ENCODE assay signal across 8 cellular contexts in genomic region chr11:12008790-12009616, GRCh38. TPM values are rescaled to one million over a fixed set of nuclear protein-coding genes. Genes with fewer than 3 reads are reported as not detected.
DNase-seq lines count a peak whose midpoint lies in the region; ATAC-seq, FAIRE-seq and TF ChIP-seq lines count a peak whose summit lies in the region.

No MANE protein-coding gene starts in this region.

- ATAC-seq in activated T-cell treated with anti-CD3 and anti-CD28 coated beads, Interleukin-2, amount 50 U/mL, for 4 hours = peak; percentile 57 to 58
- ATAC-seq in heart right ventricle = peak; percentile 73 to 87 (median 75)
- ATAC-seq in pancreas = peak; percentile 35 to 66 (median 60)
- ATAC-seq in GM18517 (IDR thresholded peaks at IDR 0.05; ENCODE audit: unreplicated experiment) = no peak
- no peak for ATAC-seq in HG02973 (IDR thresholded peaks at IDR 0.05; ENCODE audit: unreplicated experiment)

- peaks cover 14% of the 10 kb centered on the region for H3K4me1 Mint-ChIP-seq in activated T-cell treated with anti-CD3 and anti-CD28 coated beads, Interleukin-2, amount 50 U/mL, for 4 hours (ENCODE audit: low read depth)
- peaks cover 14% of the 10 kb centered on the region for H3K4me1 Mint-ChIP-seq in activated naive CD8-positive, alpha-beta T cell (ENCODE audit: low read depth)

- H3K27me3 Mint-ChIP-seq in activated T-cell treated with anti-CD3 and anti-CD28 coated beads, Interleukin-2, amount 50 U/mL, for 4 hours (ENCODE audit: low read depth) = peaks cover 71% of the 10 kb centered on the region
- H3K27me3 Mint-ChIP-seq in activated naive CD8-positive, alpha-beta T cell = peaks cover 53% of the 10 kb centered on the region

- intact Hi-C loops in heart right ventricle (cut with DNase I) (loop anchor here in 1 of 10 donors (5.0 kb wide), 1 partner anchor 42 kb away; no protein-coding TSS in a partner anchor), pancreas (cut with DNase I) (no loop called here)

- H3K27ac Mint-ChIP-seq in activated naive CD8-positive, alpha-beta T cell = no peak overlapping the region

- peaks cover 0 to 69% (median 7%) of the 10 kb centered on the region in 7 donors for H3K27me3 ChIP-seq in heart right ventricle
- peaks cover 0 to 6% (median 3%) of the 10 kb centered on the region in 4 donors for H3K27me3 ChIP-seq in pancreas

- H3K4me1 ChIP-seq in heart right ventricle (peaks cover 6 to 49% (median 41%) of the 10 kb centered on the region in 9 donors), pancreas (no peaks in the 10 kb centered on the region)

- no peaks in the 10 kb centered on the region for H3K36me3 ChIP-seq in heart right ventricle
- H3K36me3 ChIP-seq in pancreas = no peaks in the 10 kb centered on the region

- DNase-seq in activated T-cell treated with anti-CD3 and anti-CD28 coated beads, Interleukin-2, amount 50 U/mL, for 4 hours = no peak
- no peak for DNase-seq in activated T-cell treated with anti-CD3 and anti-CD28 coated beads, Interleukin-2, amount 50 U/mL, for 1 hour
- peak; percentile 50 to 68 for DNase-seq in heart right ventricle
- DNase-seq in pancreas = peak in 1 of 6 donors; percentile 65
- DNase-seq in NCI-H1694 treated with DMSO at 0.1 percent for 48 hours (lab: John Stamatoyannopoulos, UW) = no peak

- H3K9me3 ChIP-seq in heart right ventricle (no peaks in the 10 kb centered on the region), pancreas (no peaks in the 10 kb centered on the region)

- peak overlapping the region; percentile 76 for H3K4me3 Mint-ChIP-seq in activated T-cell treated with anti-CD3 and anti-CD28 coated beads, Interleukin-2, amount 50 U/mL, for 4 hours
- H3K4me3 Mint-ChIP-seq in activated naive CD8-positive, alpha-beta T cell = peak overlapping the region; percentile 80

- 1 to 3% methylated on average over 22 to 76 of the region's 76 CpGs for WGBS in heart right ventricle, 2 donors
- WGBS in pancreas, 2 donors = 1 to 3% methylated on average over 16 to 76 of the region's 76 CpGs

- no peak for FAIRE-seq in pancreas (lab: Jason Lieb, UNC)

- H3K9me3 Mint-ChIP-seq in activated T-cell treated with anti-CD3 and anti-CD28 coated beads, Interleukin-2, amount 50 U/mL, for 4 hours = no peaks in the 10 kb centered on the region
- no peaks in the 10 kb centered on the region for H3K9me3 Mint-ChIP-seq in activated naive CD8-positive, alpha-beta T cell (ENCODE audit: low read depth)

- H3K4me3 ChIP-seq in heart right ventricle (peak overlapping the region; percentile 58 to 84 (median 68)), pancreas (peak overlapping the region in 2 of 4 donors; percentile 33 to 54)

- peak overlapping the region; percentile 22 to 92 (median 83) for H3K27ac ChIP-seq in heart right ventricle
- H3K27ac ChIP-seq in pancreas = no peak overlapping the region

- TF ChIP-seq CTCF in heart right ventricle (IDR thresholded peaks at IDR 0.05) = no peak
- TF ChIP-seq CTCF in pancreas (IDR thresholded peaks at IDR 0.05) = no peak

- no peaks in the 10 kb centered on the region for H3K36me3 Mint-ChIP-seq in activated T-cell treated with anti-CD3 and anti-CD28 coated beads, Interleukin-2, amount 50 U/mL, for 4 hours (ENCODE audit: insufficient read depth)
- no peaks in the 10 kb centered on the region for H3K36me3 Mint-ChIP-seq in activated naive CD8-positive, alpha-beta T cell

RNA-seq across cellular contexts. Expression of gene DKK3, which starts 0.6 kb away (rescaled TPM):
- total RNA-seq in activated T-cell treated with anti-CD3 and anti-CD28 coated beads, Interleukin-2, amount 50 U/mL, for 4 hours = under 1 TPM; 0.34 to 0.51 (median 0.35) TPM
- total RNA-seq in heart right ventricle = 1,000 to 10,000 TPM in 1 of 10 donors, 100 to 1,000 TPM in 9; 314 to 1,034 (median 652) TPM
- polyA plus RNA-seq in heart right ventricle = 100 to 1,000 TPM; 113 to 254 TPM
- total RNA-seq in pancreas = 10 to 100 TPM in 1 of 6 donors, 1 to 10 TPM in 5; 3.9 to 10.5 (median 5.8) TPM
- polyA plus RNA-seq in pancreas = 1 to 10 TPM; 2.7 to 9.1 TPM

Comparison
In these comparisons a context has a peak if more than half of its experiments do, and no peak if none do; other contexts are left out.
1. ATAC-seq: peak in activated T-cell treated with anti-CD3 and anti-CD28 coated beads, Interleukin-2, amount 50 U/mL, for 4 hours (2 of 2), heart right ventricle (8 of 8) and pancreas (4 of 4); none in GM18517 (single experiment) and HG02973 (single experiment).
2. DNase-seq: peak in heart right ventricle (2 of 2); none in activated T-cell treated with anti-CD3 and anti-CD28 coated beads, Interleukin-2, amount 50 U/mL, for 4 hours (single experiment), activated T-cell treated with anti-CD3 and anti-CD28 coated beads, Interleukin-2, amount 50 U/mL, for 1 hour (single experiment) and NCI-H1694 treated with DMSO at 0.1 percent for 48 hours (single experiment).
3. H3K27ac ChIP-seq: peak in heart right ventricle (10 of 10); none in pancreas (0 of 4).
4. RNA of gene DKK3, which starts 0.6 kb away (total RNA-seq): 314 to 1,034 TPM in heart right ventricle; 3.9 to 10.5 TPM in pancreas and 0.34 to 0.51 TPM in activated T-cell treated with anti-CD3 and anti-CD28 coated beads, Interleukin-2, amount 50 U/mL, for 4 hours; every median in the first group is over 10 times any median in the second.